9 cellular contexts compared by ENCODE assay signal in genomic region chr5:171907731-171908343, GRCh38.
DNase-seq lines count a peak whose midpoint lies in the region; ATAC-seq and TF ChIP-seq lines count a peak whose summit lies in the region.
"Had no signal": no experiment of that assay in that cellular context is flagged by ENCODE, and none has a peak within 500 bp of the region (broad histone marks: within the 10 kb centered on the region; RNA-seq: fewer than 3 reads in every experiment).

No MANE protein-coding gene starts in this region.

- DNase-seq in NCI-H1436 (lab: John Stamatoyannopoulos, UW), result peak; percentile 29
- DNase-seq in NCI-H1436 treated with DMSO at 0.1 percent for 48 hours (lab: John Stamatoyannopoulos, UW), result no peak
- DNase-seq in MM.1S, result peak; percentile 53
- DNase-seq in T-helper 1 cell, result peak in 4 of 5 donors; percentile 6 to 65 (median 25)
- peak in 1 of 2 donors; percentile 15 for DNase-seq in central memory CD8-positive, alpha-beta T cell (ENCODE audit: low spot score in 2 of 2)
- no peak for DNase-seq in left lobe of liver (ENCODE audit: low spot score)
- DNase-seq in stimulated activated effector memory CD8-positive, alpha-beta T cell treated with anti-CD3 and anti-CD28 coated beads, Interleukin-12 subunit alpha, Interleukin-12 subunit beta, amount 100 ng/mL, for 72 hours (ENCODE audit: low spot score in 2 of 2), result peak; percentile 20 to 56

- no peak overlapping the region for H3K4me3 ChIP-seq in MM.1S (ENCODE audit: low read length)
- H3K4me3 ChIP-seq: BLaER1 treated with 17β-estradiol and CSF1 and Interleukin-3, amounts not matched to agents 10 nM and 100 nM had no signal

- H3K79me2 ChIP-seq in MM.1S (ENCODE audit: low read length), result peaks cover 52% of the 10 kb centered on the region

- peak; percentile 86 for TF ChIP-seq CTCF in MM.1S (IDR thresholded peaks at IDR 0.05; ENCODE audit: low read length)

- no peak overlapping the region for H3K4me2 ChIP-seq in MM.1S (ENCODE audit: low read depth, low read length)

- no peaks in the 10 kb centered on the region for H3K36me3 ChIP-seq in MM.1S (replicated peaks; ENCODE audit: insufficient read depth, low read length)

- no peak overlapping the region for H2AFZ ChIP-seq in MM.1S (ENCODE audit: low read length)

- no peaks in the 10 kb centered on the region for H3K27me3 Mint-ChIP-seq in central memory CD8-positive, alpha-beta T cell

- no peaks in the 10 kb centered on the region for H3K9me3 ChIP-seq in MM.1S (replicated peaks; ENCODE audit: insufficient read depth, low read length)
- H3K9me3 ChIP-seq: BLaER1 treated with 17β-estradiol and CSF1 and Interleukin-3, amounts not matched to agents 10 nM and 100 nM had no signal

- peaks cover 12% of the 10 kb centered on the region; the same call in 1 of the 2 replicates for H3K4me1 ChIP-seq in MM.1S (ENCODE audit: low read length)

- no peak overlapping the region for H3K4me3 Mint-ChIP-seq in central memory CD8-positive, alpha-beta T cell
- no peak overlapping the region for H3K4me3 Mint-ChIP-seq in stimulated activated effector memory CD8-positive, alpha-beta T cell treated with anti-CD3 and anti-CD28 coated beads, Interleukin-12 subunit alpha, Interleukin-12 subunit beta, amount 100 ng/mL, for 72 hours

- peaks cover 54% of the 10 kb centered on the region for H3K4me1 Mint-ChIP-seq in central memory CD8-positive, alpha-beta T cell
- H3K4me1 Mint-ChIP-seq in stimulated activated effector memory CD8-positive, alpha-beta T cell treated with anti-CD3 and anti-CD28 coated beads, Interleukin-12 subunit alpha, Interleukin-12 subunit beta, amount 100 ng/mL, for 72 hours, result peaks cover 62% of the 10 kb centered on the region

- H3K9me2 ChIP-seq in MM.1S (replicated peaks; ENCODE audit: insufficient read depth, low read length), result no peaks in the 10 kb centered on the region

- H3K27ac ChIP-seq in MM.1S (ENCODE audit: low read length), result no peak overlapping the region
- H3K27ac ChIP-seq: BLaER1 treated with 17β-estradiol and CSF1 and Interleukin-3, amounts not matched to agents 10 nM and 100 nM had no signal

- peaks cover 5% of the 10 kb centered on the region for H3F3A ChIP-seq in MM.1S (ENCODE audit: insufficient read depth, low read length)

- no peak overlapping the region for H3K9ac ChIP-seq in MM.1S (ENCODE audit: low read length)
- H3K9ac ChIP-seq: BLaER1 treated with 17β-estradiol and CSF1 and Interleukin-3, amounts not matched to agents 10 nM and 100 nM had no signal

- no peaks in the 10 kb centered on the region for H3K9me3 Mint-ChIP-seq in central memory CD8-positive, alpha-beta T cell
- no peaks in the 10 kb centered on the region for H3K9me3 Mint-ChIP-seq in stimulated activated effector memory CD8-positive, alpha-beta T cell treated with anti-CD3 and anti-CD28 coated beads, Interleukin-12 subunit alpha, Interleukin-12 subunit beta, amount 100 ng/mL, for 72 hours

- ATAC-seq in GM21576 (IDR thresholded peaks at IDR 0.05; ENCODE audit: unreplicated experiment) (peak; percentile 62), left lobe of liver (peak; percentile 86)
- peak; percentile 67 for ATAC-seq in central memory CD8-positive, alpha-beta T cell (replicated peaks; ENCODE audit: extremely low read depth, poor library complexity, severe bottlenecking)
- ATAC-seq in stimulated activated effector memory CD8-positive, alpha-beta T cell treated with anti-CD3 and anti-CD28 coated beads, Interleukin-12 subunit alpha, Interleukin-12 subunit beta, amount 100 ng/mL, for 72 hours, result peak; percentile 82

- no peak overlapping the region for H3K27ac Mint-ChIP-seq in central memory CD8-positive, alpha-beta T cell (ENCODE audit: low read depth)
- peak overlapping the region; percentile 33 for H3K27ac Mint-ChIP-seq in stimulated activated effector memory CD8-positive, alpha-beta T cell treated with anti-CD3 and anti-CD28 coated beads, Interleukin-12 subunit alpha, Interleukin-12 subunit beta, amount 100 ng/mL, for 72 hours

- H4K20me1 ChIP-seq in MM.1S (ENCODE audit: insufficient read depth, low read length), result no peaks in the 10 kb centered on the region

- peaks cover 8% of the 10 kb centered on the region for H3K36me3 Mint-ChIP-seq in central memory CD8-positive, alpha-beta T cell (ENCODE audit: insufficient read depth)
- H3K36me3 Mint-ChIP-seq in stimulated activated effector memory CD8-positive, alpha-beta T cell treated with anti-CD3 and anti-CD28 coated beads, Interleukin-12 subunit alpha, Interleukin-12 subunit beta, amount 100 ng/mL, for 72 hours, result peaks cover 56% of the 10 kb centered on the region

- H3K27me3 ChIP-seq in MM.1S (replicated peaks; ENCODE audit: insufficient read depth, low read length), result no peaks in the 10 kb centered on the region
- H3K27me3 ChIP-seq: BLaER1 treated with 17β-estradiol and CSF1 and Interleukin-3, amounts not matched to agents 10 nM and 100 nM had no signal

Comparison
In these comparisons a context has a peak if more than half of its experiments do, and no peak if none do; other contexts are left out.
1. DNase-seq: peak in NCI-H1436 (single experiment), MM.1S (single experiment), T-helper 1 cell (4 of 5) and stimulated activated effector memory CD8-positive, alpha-beta T cell treated with anti-CD3 and anti-CD28 coated beads, Interleukin-12 subunit alpha, Interleukin-12 subunit beta, amount 100 ng/mL, for 72 hours (2 of 2); none in NCI-H1436 treated with DMSO at 0.1 percent for 48 hours (single experiment) and left lobe of liver (single experiment).
2. Peak in every context shown above with its lines, with median percentiles within 50 percentile points of each other: ATAC-seq.